Comparison of ENCODE assay signal across 2 cellular contexts in the genomic region with DNA sequence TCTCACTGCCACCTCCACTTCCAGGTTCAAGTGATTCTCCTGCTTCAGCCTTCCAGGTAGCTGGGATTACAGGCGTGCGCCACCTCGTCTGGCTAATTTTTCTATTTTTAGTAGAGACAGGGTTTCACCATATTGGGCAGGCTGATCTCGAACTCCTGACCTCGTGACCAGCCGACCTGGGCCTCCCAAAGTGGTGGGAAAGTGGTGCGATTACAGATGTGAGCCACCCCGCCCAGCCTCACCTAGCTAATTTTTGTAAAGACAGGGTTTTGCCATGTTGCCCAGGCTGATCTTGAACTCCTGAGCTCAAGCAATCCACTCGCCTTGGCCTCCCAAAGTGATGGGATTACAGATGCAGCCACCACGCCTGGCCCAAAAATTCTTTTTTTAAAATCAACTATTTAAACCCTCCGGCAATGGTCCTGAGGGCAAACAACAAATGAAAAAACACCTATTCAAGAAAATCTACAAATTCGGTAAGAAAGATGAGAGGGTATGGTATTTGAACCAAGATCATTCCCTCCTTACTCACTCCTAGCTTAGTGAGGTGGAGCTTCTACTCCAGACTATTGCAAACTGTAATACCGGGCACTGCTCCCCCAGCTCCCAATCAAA.
TF ChIP-seq lines count a peak whose summit lies in the region.

No MANE protein-coding gene starts in this region.

TF ChIP-seq in HepG2, 621 proteins besides CTCF, POLR2A, EP300 and RAD21:
- no peak for TF ChIP-seq RBFOX2 (IDR thresholded peaks at IDR 0.05; ENCODE audit: low read depth, low read length)
- TF ChIP-seq, protein P1, sequence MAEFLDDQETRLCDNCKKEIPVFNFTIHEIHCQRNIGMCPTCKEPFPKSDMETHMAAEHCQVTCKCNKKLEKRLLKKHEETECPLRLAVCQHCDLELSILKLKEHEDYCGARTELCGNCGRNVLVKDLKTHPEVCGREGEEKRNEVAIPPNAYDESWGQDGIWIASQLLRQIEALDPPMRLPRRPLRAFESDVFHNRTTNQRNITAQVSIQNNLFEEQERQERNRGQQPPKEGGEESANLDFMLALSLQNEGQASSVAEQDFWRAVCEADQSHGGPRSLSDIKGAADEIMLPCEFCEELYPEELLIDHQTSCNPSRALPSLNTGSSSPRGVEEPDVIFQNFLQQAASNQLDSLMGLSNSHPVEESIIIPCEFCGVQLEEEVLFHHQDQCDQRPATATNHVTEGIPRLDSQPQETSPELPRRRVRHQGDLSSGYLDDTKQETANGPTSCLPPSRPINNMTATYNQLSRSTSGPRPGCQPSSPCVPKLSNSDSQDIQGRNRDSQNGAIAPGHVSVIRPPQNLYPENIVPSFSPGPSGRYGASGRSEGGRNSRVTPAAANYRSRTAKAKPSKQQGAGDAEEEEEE (CRISPR knock-in tag; IDR thresholded peaks at IDR 0.05; ENCODE audit: borderline replicate concordance) = no peak

TF ChIP-seq in WTC11, 78 proteins besides CTCF, POLR2A, EP300 and RAD21:
- TF ChIP-seq NFYB (CRISPR knock-in tag; conservative IDR thresholded peaks at IDR 0.05; ENCODE audit: low read depth) = no peak
- TF ChIP-seq, protein P2, sequence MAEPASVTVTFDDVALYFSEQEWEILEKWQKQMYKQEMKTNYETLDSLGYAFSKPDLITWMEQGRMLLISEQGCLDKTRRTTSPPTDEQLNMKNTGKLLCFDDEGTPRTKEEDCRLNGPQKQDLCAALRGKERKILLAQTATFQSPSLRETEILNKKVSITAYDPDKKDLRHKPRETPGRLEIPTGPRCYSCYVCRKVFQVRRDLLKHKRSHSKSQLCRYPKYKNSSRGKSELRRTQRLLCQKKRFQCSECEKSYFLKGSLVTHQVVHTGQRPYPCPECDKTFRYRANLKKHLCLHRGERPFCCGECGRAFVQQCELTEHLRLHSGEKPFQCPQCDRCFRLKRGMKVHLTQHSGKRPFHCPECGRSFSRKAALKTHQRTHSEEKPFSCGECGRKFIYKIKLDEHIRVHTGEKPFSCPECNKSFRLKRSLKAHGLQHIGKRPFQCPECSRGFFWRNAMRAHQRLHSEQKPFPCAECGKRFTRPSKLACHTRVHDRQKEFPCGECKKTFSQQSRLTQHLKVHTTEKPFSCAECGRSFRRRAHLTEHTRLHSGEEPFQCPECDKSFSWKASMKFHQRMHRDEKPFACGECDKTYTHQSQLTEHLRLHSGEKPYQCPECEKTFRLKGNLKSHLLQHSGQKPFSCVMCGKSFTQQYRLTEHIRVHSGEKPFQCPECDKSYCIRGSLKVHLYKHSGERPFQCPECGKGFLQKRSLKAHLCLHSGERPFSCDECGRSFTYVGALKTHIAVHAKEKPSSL (CRISPR knock-in tag; conservative IDR thresholded peaks at IDR 0.05) = no peak
- TF ChIP-seq, protein P3, sequence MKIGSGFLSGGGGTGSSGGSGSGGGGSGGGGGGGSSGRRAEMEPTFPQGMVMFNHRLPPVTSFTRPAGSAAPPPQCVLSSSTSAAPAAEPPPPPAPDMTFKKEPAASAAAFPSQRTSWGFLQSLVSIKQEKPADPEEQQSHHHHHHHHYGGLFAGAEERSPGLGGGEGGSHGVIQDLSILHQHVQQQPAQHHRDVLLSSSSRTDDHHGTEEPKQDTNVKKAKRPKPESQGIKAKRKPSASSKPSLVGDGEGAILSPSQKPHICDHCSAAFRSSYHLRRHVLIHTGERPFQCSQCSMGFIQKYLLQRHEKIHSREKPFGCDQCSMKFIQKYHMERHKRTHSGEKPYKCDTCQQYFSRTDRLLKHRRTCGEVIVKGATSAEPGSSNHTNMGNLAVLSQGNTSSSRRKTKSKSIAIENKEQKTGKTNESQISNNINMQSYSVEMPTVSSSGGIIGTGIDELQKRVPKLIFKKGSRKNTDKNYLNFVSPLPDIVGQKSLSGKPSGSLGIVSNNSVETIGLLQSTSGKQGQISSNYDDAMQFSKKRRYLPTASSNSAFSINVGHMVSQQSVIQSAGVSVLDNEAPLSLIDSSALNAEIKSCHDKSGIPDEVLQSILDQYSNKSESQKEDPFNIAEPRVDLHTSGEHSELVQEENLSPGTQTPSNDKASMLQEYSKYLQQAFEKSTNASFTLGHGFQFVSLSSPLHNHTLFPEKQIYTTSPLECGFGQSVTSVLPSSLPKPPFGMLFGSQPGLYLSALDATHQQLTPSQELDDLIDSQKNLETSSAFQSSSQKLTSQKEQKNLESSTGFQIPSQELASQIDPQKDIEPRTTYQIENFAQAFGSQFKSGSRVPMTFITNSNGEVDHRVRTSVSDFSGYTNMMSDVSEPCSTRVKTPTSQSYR (CRISPR knock-in tag; IDR thresholded peaks at IDR 0.05) = no peak
- TF ChIP-seq JAZF1 (CRISPR knock-in tag; IDR thresholded peaks at IDR 0.05) = no peak
- TF ChIP-seq, protein P4, sequence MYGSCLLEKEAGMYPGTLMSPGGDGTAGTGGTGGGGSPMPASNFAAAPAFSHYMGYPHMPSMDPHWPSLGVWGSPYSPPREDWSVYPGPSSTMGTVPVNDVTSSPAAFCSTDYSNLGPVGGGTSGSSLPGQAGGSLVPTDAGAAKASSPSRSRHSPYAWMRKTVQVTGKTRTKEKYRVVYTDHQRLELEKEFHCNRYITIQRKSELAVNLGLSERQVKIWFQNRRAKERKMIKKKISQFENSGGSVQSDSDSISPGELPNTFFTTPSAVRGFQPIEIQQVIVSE (CRISPR knock-in tag; IDR thresholded peaks at IDR 0.05; ENCODE audit: borderline replicate concordance) = no peak
- TF ChIP-seq, protein P5, sequence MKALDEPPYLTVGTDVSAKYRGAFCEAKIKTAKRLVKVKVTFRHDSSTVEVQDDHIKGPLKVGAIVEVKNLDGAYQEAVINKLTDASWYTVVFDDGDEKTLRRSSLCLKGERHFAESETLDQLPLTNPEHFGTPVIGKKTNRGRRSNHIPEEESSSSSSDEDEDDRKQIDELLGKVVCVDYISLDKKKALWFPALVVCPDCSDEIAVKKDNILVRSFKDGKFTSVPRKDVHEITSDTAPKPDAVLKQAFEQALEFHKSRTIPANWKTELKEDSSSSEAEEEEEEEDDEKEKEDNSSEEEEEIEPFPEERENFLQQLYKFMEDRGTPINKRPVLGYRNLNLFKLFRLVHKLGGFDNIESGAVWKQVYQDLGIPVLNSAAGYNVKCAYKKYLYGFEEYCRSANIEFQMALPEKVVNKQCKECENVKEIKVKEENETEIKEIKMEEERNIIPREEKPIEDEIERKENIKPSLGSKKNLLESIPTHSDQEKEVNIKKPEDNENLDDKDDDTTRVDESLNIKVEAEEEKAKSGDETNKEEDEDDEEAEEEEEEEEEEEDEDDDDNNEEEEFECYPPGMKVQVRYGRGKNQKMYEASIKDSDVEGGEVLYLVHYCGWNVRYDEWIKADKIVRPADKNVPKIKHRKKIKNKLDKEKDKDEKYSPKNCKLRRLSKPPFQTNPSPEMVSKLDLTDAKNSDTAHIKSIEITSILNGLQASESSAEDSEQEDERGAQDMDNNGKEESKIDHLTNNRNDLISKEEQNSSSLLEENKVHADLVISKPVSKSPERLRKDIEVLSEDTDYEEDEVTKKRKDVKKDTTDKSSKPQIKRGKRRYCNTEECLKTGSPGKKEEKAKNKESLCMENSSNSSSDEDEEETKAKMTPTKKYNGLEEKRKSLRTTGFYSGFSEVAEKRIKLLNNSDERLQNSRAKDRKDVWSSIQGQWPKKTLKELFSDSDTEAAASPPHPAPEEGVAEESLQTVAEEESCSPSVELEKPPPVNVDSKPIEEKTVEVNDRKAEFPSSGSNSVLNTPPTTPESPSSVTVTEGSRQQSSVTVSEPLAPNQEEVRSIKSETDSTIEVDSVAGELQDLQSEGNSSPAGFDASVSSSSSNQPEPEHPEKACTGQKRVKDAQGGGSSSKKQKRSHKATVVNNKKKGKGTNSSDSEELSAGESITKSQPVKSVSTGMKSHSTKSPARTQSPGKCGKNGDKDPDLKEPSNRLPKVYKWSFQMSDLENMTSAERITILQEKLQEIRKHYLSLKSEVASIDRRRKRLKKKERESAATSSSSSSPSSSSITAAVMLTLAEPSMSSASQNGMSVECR (CRISPR knock-in tag; IDR thresholded peaks at IDR 0.05; ENCODE audit: borderline replicate concordance) = no peak
- no peak for TF ChIP-seq TEAD1 (CRISPR knock-in tag; IDR thresholded peaks at IDR 0.05)
- TF ChIP-seq TP53 (CRISPR knock-in tag; IDR thresholded peaks at IDR 0.05) = no peak
- TF ChIP-seq, protein P6, sequence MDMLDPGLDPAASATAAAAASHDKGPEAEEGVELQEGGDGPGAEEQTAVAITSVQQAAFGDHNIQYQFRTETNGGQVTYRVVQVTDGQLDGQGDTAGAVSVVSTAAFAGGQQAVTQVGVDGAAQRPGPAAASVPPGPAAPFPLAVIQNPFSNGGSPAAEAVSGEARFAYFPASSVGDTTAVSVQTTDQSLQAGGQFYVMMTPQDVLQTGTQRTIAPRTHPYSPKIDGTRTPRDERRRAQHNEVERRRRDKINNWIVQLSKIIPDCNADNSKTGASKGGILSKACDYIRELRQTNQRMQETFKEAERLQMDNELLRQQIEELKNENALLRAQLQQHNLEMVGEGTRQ (CRISPR knock-in tag; IDR thresholded peaks at IDR 0.05) = no peak
- TF ChIP-seq ELF4 (CRISPR knock-in tag; IDR thresholded peaks at IDR 0.05; ENCODE audit: low read depth) = no peak
- TF ChIP-seq CREM (CRISPR knock-in tag; IDR thresholded peaks at IDR 0.05) = no peak
